ENCODE assay signal across 8 cellular contexts in the genomic region with DNA sequence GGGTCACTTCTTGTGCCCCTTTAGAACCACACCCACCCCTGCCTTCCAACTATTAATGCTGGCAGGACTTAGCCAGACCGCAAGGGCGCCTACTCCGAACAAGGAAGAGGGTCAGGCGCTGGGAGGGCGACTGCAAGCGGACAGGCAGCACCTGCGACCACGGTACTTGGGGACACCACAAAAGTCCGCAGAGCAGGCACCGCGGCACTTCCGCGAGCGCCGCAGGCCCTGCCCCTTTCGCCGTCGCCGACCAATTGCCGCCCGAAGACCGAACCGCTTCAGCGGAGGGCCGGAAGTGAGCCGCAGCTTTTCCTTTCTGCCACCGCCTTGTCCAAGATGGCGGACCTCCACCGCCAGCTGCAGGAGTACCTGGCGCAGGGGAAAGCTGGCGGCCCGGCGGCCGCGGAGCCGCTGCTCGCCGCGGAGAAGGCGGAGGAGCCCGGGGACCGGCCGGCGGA. TPM values are rescaled to one million over a fixed set of nuclear protein-coding genes. Genes with fewer than 3 reads are reported as not detected.
DNase-seq lines count a peak whose midpoint lies in the region; ATAC-seq, FAIRE-seq and TF ChIP-seq lines count a peak whose summit lies in the region.

A gene with protein sequence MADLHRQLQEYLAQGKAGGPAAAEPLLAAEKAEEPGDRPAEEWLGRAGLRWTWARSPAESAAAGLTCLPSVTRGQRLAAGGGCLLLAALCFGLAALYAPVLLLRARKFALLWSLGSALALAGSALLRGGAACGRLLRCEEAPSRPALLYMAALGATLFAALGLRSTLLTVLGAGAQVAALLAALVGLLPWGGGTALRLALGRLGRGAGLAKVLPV (plus strand): TSS at position 305 of the 458 bp plus-strand sequence. CDS start 32 bp downstream, at position 337.

- H3K36me3 Mint-ChIP-seq in activated T-helper 1 cell treated with anti-CD3 and anti-CD28 coated beads, Interleukin-12 subunit alpha, Interleukin-12 subunit beta, Interleukin-2, Interleukin-4 antibody, amounts not matched to agents 30 ng/mL and 10 ng/mL and 1 ng/mL, durations not matched to agents 14 hours and 24 hours and 36 hours (ENCODE audit: low read depth) = peaks cover 19% of the 10 kb centered on the region
- peaks cover 10 to 22% (median 11%) of the 10 kb centered on the region in 3 donors for H3K36me3 Mint-ChIP-seq in naive thymus-derived CD8-positive, alpha-beta T cell
- H3K36me3 Mint-ChIP-seq in stimulated activated memory B cell treated with anti-CD40 and anti-IgM and Interleukin-4, amounts not matched to agents 10 μg/mL and 1 μg/mL and 100 μg/mL, for 72 hours = peaks cover 22% of the 10 kb centered on the region

- H3K27ac Mint-ChIP-seq in activated T-helper 1 cell treated with anti-CD3 and anti-CD28 coated beads, Interleukin-12 subunit alpha, Interleukin-12 subunit beta, Interleukin-2, Interleukin-4 antibody, amounts not matched to agents 30 ng/mL and 10 ng/mL and 1 ng/mL, durations not matched to agents 14 hours and 24 hours and 36 hours = peak within 1 kb of the TSS; percentile 97
- peak within 1 kb of the TSS; percentile 97 to 99 (median 98) for H3K27ac Mint-ChIP-seq in naive thymus-derived CD8-positive, alpha-beta T cell
- H3K27ac Mint-ChIP-seq in stimulated activated memory B cell treated with anti-CD40 and anti-IgM and Interleukin-4, amounts not matched to agents 10 μg/mL and 1 μg/mL and 100 μg/mL, for 72 hours = peak within 1 kb of the TSS; percentile 99

- peaks cover 5% of the 10 kb centered on the region for H3K4me1 ChIP-seq in fibroblast of lung (ENCODE audit: control insufficient read depth, extremely low read depth, insufficient read depth, low read length)

- peak within 1 kb of the TSS; percentile 59 to 78 (median 72) for H3K4me3 ChIP-seq in fibroblast of lung (replicated peaks in 1 of 4; ENCODE audit: control extremely low read depth in 1 of 4, insufficient read depth in 1 of 4, low read depth in 3 of 4, low read length in 4 of 4)

- peak within 1 kb of the TSS; percentile 92 for H3K4me3 Mint-ChIP-seq in activated T-helper 1 cell treated with anti-CD3 and anti-CD28 coated beads, Interleukin-12 subunit alpha, Interleukin-12 subunit beta, Interleukin-2, Interleukin-4 antibody, amounts not matched to agents 30 ng/mL and 10 ng/mL and 1 ng/mL, durations not matched to agents 14 hours and 24 hours and 36 hours
- H3K4me3 Mint-ChIP-seq in naive thymus-derived CD8-positive, alpha-beta T cell = peak within 1 kb of the TSS; percentile 88 to 96 (median 94)
- H3K4me3 Mint-ChIP-seq in stimulated activated memory B cell treated with anti-CD40 and anti-IgM and Interleukin-4, amounts not matched to agents 10 μg/mL and 1 μg/mL and 100 μg/mL, for 72 hours = peak within 1 kb of the TSS; percentile 87

- H3K27me3 Mint-ChIP-seq in activated T-helper 1 cell treated with anti-CD3 and anti-CD28 coated beads, Interleukin-12 subunit alpha, Interleukin-12 subunit beta, Interleukin-2, Interleukin-4 antibody, amounts not matched to agents 30 ng/mL and 10 ng/mL and 1 ng/mL, durations not matched to agents 14 hours and 24 hours and 36 hours (ENCODE audit: insufficient read depth) = no peaks in the 10 kb centered on the region
- peaks cover 0 to 2% (median 0%) of the 10 kb centered on the region in 5 donors for H3K27me3 Mint-ChIP-seq in naive thymus-derived CD8-positive, alpha-beta T cell
- no peaks in the 10 kb centered on the region for H3K27me3 Mint-ChIP-seq in stimulated activated memory B cell treated with anti-CD40 and anti-IgM and Interleukin-4, amounts not matched to agents 10 μg/mL and 1 μg/mL and 100 μg/mL, for 72 hours

- no peak for FAIRE-seq in RCC 7860 (lab: Jason Lieb, UNC)

- H3K4me1 Mint-ChIP-seq in activated T-helper 1 cell treated with anti-CD3 and anti-CD28 coated beads, Interleukin-12 subunit alpha, Interleukin-12 subunit beta, Interleukin-2, Interleukin-4 antibody, amounts not matched to agents 30 ng/mL and 10 ng/mL and 1 ng/mL, durations not matched to agents 14 hours and 24 hours and 36 hours (ENCODE audit: low read depth) = peaks cover 35% of the 10 kb centered on the region
- peaks cover 20 to 51% (median 40%) of the 10 kb centered on the region in 4 donors for H3K4me1 Mint-ChIP-seq in naive thymus-derived CD8-positive, alpha-beta T cell
- peaks cover 37% of the 10 kb centered on the region for H3K4me1 Mint-ChIP-seq in stimulated activated memory B cell treated with anti-CD40 and anti-IgM and Interleukin-4, amounts not matched to agents 10 μg/mL and 1 μg/mL and 100 μg/mL, for 72 hours

- intact Hi-C loops in activated T-helper 1 cell treated with anti-CD3 and anti-CD28 coated beads, Interleukin-12 subunit alpha, Interleukin-12 subunit beta, Interleukin-2, Interleukin-4 antibody, amounts not matched to agents 30 ng/mL and 10 ng/mL and 1 ng/mL, durations not matched to agents 14 hours and 24 hours and 36 hours (cut with micrococcal nuclease) = loop anchor here (1.0 to 10.0 kb wide), 10 partner anchors 52 to 616 kb away; a partner anchor contains a TSS

- peak within 1 kb of the TSS; percentile 72 for H3K27ac ChIP-seq in fibroblast of lung (ENCODE audit: insufficient read depth, low read length)

- peak within 1 kb of the TSS; percentile 98 for H3K4me2 ChIP-seq in fibroblast of lung (ENCODE audit: extremely low read depth, insufficient read depth, low read length)

- peaks cover 9% of the 10 kb centered on the region for H3K79me2 ChIP-seq in fibroblast of lung (ENCODE audit: control insufficient read depth, insufficient read depth, low read length)

- H3K9me3 ChIP-seq in fibroblast of lung (ENCODE audit: control insufficient read depth, insufficient read depth, low read depth, low read length) = no peaks in the 10 kb centered on the region

- H3K9ac ChIP-seq in fibroblast of lung (ENCODE audit: insufficient read depth, low read length) = peak within 1 kb of the TSS; percentile 93

- H4K20me1 ChIP-seq in fibroblast of lung (ENCODE audit: control insufficient read depth, extremely low read depth, insufficient read depth, low read length) = no peaks in the 10 kb centered on the region

- H2AFZ ChIP-seq in fibroblast of lung (ENCODE audit: low read length) = peak within 1 kb of the TSS; percentile 96

- no peak for TF ChIP-seq CTCF in fibroblast of lung (conservative IDR thresholded peaks at IDR 0.05 in 1 of 2, IDR thresholded peaks at IDR 0.05 in 1 of 2; ENCODE audit: low read depth in 1 of 2, low read length in 2 of 2)

- ATAC-seq in naive thymus-derived CD8-positive, alpha-beta T cell = peak; percentile 72 to 78
- peak; percentile 89 for ATAC-seq in stimulated activated memory B cell treated with anti-CD40 and anti-IgM and Interleukin-4, amounts not matched to agents 10 μg/mL and 1 μg/mL and 100 μg/mL, for 72 hours

- H3K9me3 Mint-ChIP-seq in activated T-helper 1 cell treated with anti-CD3 and anti-CD28 coated beads, Interleukin-12 subunit alpha, Interleukin-12 subunit beta, Interleukin-2, Interleukin-4 antibody, amounts not matched to agents 30 ng/mL and 10 ng/mL and 1 ng/mL, durations not matched to agents 14 hours and 24 hours and 36 hours = no peaks in the 10 kb centered on the region
- H3K9me3 Mint-ChIP-seq in naive thymus-derived CD8-positive, alpha-beta T cell = no peaks in the 10 kb centered on the region
- H3K9me3 Mint-ChIP-seq in stimulated activated memory B cell treated with anti-CD40 and anti-IgM and Interleukin-4, amounts not matched to agents 10 μg/mL and 1 μg/mL and 100 μg/mL, for 72 hours = no peaks in the 10 kb centered on the region

- DNase-seq in EH (ENCODE audit: low read depth) = peak; percentile 92
- DNase-seq in GOT3 (lab: John Stamatoyannopoulos, UW) = peak; percentile 58
- DNase-seq in Kasumi-1 (lab: John Stamatoyannopoulos, UW) = peak; percentile 89 to 91
- DNase-seq in RCC 7860 (ENCODE audit: low spot score) = peak; percentile 88
- peak; percentile 89 for DNase-seq in activated T-helper 1 cell treated with anti-CD3 and anti-CD28 coated beads, Interleukin-12 subunit alpha, Interleukin-12 subunit beta, Interleukin-2, Interleukin-4 antibody, amounts not matched to agents 30 ng/mL and 10 ng/mL and 1 ng/mL, durations not matched to agents 14 hours and 24 hours and 36 hours (ENCODE audit: low spot score)
- DNase-seq in fibroblast of lung (ENCODE audit: low read depth in 2 of 2) = peak; percentile 90 to 91
- DNase-seq in naive thymus-derived CD8-positive, alpha-beta T cell = peak; percentile 79 to 93 (median 88)

- POLR2A ChIA-PET in naive thymus-derived CD8-positive, alpha-beta T cell (lab: Charles Lee) = interaction anchor here (0.6 to 2.2 kb wide), 20 partner anchors 9 to 620 kb away, joined by 3 to 12 read pairs (median 4); a partner anchor contains a TSS

- H3K27me3 ChIP-seq in fibroblast of lung (ENCODE audit: control insufficient read depth, insufficient read depth, low read length) = no peaks in the 10 kb centered on the region

- H3K36me3 ChIP-seq in fibroblast of lung (ENCODE audit: control insufficient read depth, insufficient read depth, low read length) = no peaks in the 10 kb centered on the region

RNA-seq across cellular contexts. Expression of the gene that starts here (rescaled TPM):
- total RNA-seq in activated T-helper 1 cell treated with anti-CD3 and anti-CD28 coated beads, Interleukin-12 subunit alpha, Interleukin-12 subunit beta, Interleukin-2, Interleukin-4 antibody, amounts not matched to agents 30 ng/mL and 10 ng/mL and 1 ng/mL, durations not matched to agents 14 hours and 24 hours and 36 hours = 6.6 and 7.1 TPM in 2 replicates
- total RNA-seq in fibroblast of lung = 4.1 and 5.1 TPM in 2 replicates
- polyA plus RNA-seq in fibroblast of lung = 3.6 and 5.5 TPM in 2 replicates
- not detected in 2 replicates for polyA plus RNA-seq in fibroblast of lung (2012)
- 0.74 and 0.75 TPM in 2 replicates for polyA minus RNA-seq in fibroblast of lung (ENCODE audit: low replicate concordance)
- total RNA-seq in naive thymus-derived CD8-positive, alpha-beta T cell = 10 to 100 TPM; 16.5 to 16.9 TPM
- 1 to 10 TPM; 1.7 to 4.4 (median 2.4) TPM for polyA plus RNA-seq in naive thymus-derived CD8-positive, alpha-beta T cell

Comparison
In these comparisons a context has a peak if more than half of its experiments do, and no peak if none do; other contexts are left out.
1. Peak in every context shown above with its lines: DNase-seq, ATAC-seq, H3K4me3 ChIP-seq and H3K27ac ChIP-seq.